ENCODE assay signal across 8 cellular contexts in the genomic region with DNA sequence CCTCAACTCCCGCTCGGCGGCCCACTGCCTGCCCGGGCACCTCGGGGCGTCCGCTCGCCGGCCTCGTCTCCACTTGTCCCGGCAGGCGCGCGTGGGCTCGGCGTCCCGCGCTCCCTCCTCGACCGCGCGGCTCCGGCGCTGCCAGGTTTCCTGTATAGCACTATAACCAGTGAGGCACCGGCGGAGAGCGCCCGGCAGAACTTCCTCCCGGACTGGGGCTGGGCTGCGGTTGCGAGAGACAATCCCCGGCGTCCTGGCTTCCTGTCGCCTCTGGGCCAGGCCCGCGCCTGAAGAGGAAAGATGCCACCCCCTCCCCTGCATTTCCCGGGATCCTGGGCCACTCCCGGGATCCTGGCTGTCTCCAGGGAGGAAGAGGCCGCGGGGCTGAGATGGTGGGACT.
DNase-seq lines count a peak whose midpoint lies in the region; ATAC-seq, FAIRE-seq and TF ChIP-seq lines count a peak whose summit lies in the region.

No MANE protein-coding gene starts in this region.

- FAIRE-seq in GM12878 (lab: Jason Lieb, UNC): no peak

- no peak for TF ChIP-seq CTCF in GM23338 (conservative IDR thresholded peaks at IDR 0.05; ENCODE audit: low read depth in 2 of 2)
- TF ChIP-seq CTCF in GM12878 (IDR thresholded peaks at IDR 0.05 in 2 of 3, conservative IDR thresholded peaks at IDR 0.05 in 1 of 3; ENCODE audit: control insufficient read depth in 2 of 3, extremely low read depth in 1 of 3, insufficient read depth in 1 of 3, low read depth in 3 of 3, low read length in 3 of 3): no peak

- H3K9ac ChIP-seq in GM12878 (ENCODE audit: control insufficient read depth, insufficient read depth, low read length): no peak overlapping the region

- no peak overlapping the region for H3K27ac Mint-ChIP-seq in GM23338

- H3K79me2 ChIP-seq in GM23338 (replicated peaks; ENCODE audit: insufficient read depth) (no peaks in the 10 kb centered on the region), GM12878 (ENCODE audit: control insufficient read depth, insufficient read depth, low read length) (no peaks in the 10 kb centered on the region)

- H4K20me1 ChIP-seq in GM23338 (replicated peaks; ENCODE audit: insufficient read depth) (peaks cover 4% of the 10 kb centered on the region; the same call in 1 of the 2 replicates), GM12878 (ENCODE audit: control insufficient read depth, insufficient read depth) (no peaks in the 10 kb centered on the region)

- RAD21 ChIA-PET in GM12878 (lab: Charles Lee; ENCODE audit: unreplicated experiment): no interaction called here

- no peak for TF ChIP-seq EP300 in GM12878 (IDR thresholded peaks at IDR 0.05; ENCODE audit: borderline replicate concordance in 1 of 2, control insufficient read depth in 1 of 2, low read depth in 2 of 2, low read length in 2 of 2)

- peaks cover 29% of the 10 kb centered on the region for H3K4me1 Mint-ChIP-seq in GM23338

- in situ Hi-C loops in GM12878 (cut with MboI): no loop called here

- ATAC-seq in GM23338 (peak; percentile 3), GM12878 (peak; percentile 23), HG02885 (IDR thresholded peaks at IDR 0.05; ENCODE audit: poor library complexity, unreplicated experiment) (no peak), GM18517 (IDR thresholded peaks at IDR 0.05; ENCODE audit: unreplicated experiment) (no peak), HG03196 (IDR thresholded peaks at IDR 0.05; ENCODE audit: unreplicated experiment) (no peak)
- no peak for ATAC-seq in stimulated activated naive CD8-positive, alpha-beta T cell treated with anti-CD3 and anti-CD28 coated beads, Interleukin-15, Interleukin-2, amounts not matched to agents 100 U/mL and 50 U/mL, for 24 hours

- TF ChIP-seq POLR2A in GM12878 (IDR thresholded peaks at IDR 0.05; ENCODE audit: low read depth, low read length): no peak

- no peaks in the 10 kb centered on the region for H3K36me3 Mint-ChIP-seq in GM23338 (ENCODE audit: low read depth)

- no TSS peak for BruUV-seq in GM12878 (replicated peaks; lab: Mats Ljungman, UMichigan)

- H3K9me2 ChIP-seq in GM23338 (ENCODE audit: insufficient read depth): no peaks in the 10 kb centered on the region

- H3K27me3 ChIP-seq in GM23338 (ENCODE audit: insufficient read depth) (peaks cover 60% of the 10 kb centered on the region), GM12878 (replicated peaks in 1 of 2; ENCODE audit: control insufficient read depth in 2 of 2, insufficient read depth in 2 of 2, low read length in 1 of 2) (peaks cover 7 to 12% of the 10 kb centered on the region in 2 experiments; a peak in 3 of 4 replicates)

- H3K4me1 ChIP-seq in GM23338 (ENCODE audit: insufficient read depth) (peaks cover 19% of the 10 kb centered on the region), GM12878 (ENCODE audit: control insufficient read depth, insufficient read depth, low read length) (peaks cover 23% of the 10 kb centered on the region)

- peak overlapping the region; percentile 99 for H3K4me2 ChIP-seq in GM23338
- H3K4me2 ChIP-seq in GM12878 (ENCODE audit: control insufficient read depth, insufficient read depth): peak overlapping the region; percentile 42

- peaks cover 11% of the 10 kb centered on the region; the same call in 1 of the 2 replicates for H3F3A ChIP-seq in GM23338 (replicated peaks; ENCODE audit: low read depth)

- TF ChIP-seq RAD21 in GM12878 (IDR thresholded peaks at IDR 0.05; ENCODE audit: insufficient read depth, low read depth, low read length): no peak

- no peak overlapping the region for H3K27ac ChIP-seq in GM23338 (ENCODE audit: low read depth)
- H3K27ac ChIP-seq in GM12878 (ENCODE audit: control insufficient read depth, insufficient read depth): no peak overlapping the region

- no peaks in the 10 kb centered on the region; the same call in 2 of the 3 replicates for H3K9me3 ChIP-seq in GM12878 (replicated peaks; ENCODE audit: control insufficient read depth, insufficient read depth, low read length)

- H3K27me3 Mint-ChIP-seq in GM23338 (ENCODE audit: insufficient read depth, low read depth, poor library complexity): peaks cover 56% of the 10 kb centered on the region

- no peaks in the 10 kb centered on the region for H3K36me3 ChIP-seq in GM23338 (ENCODE audit: insufficient read depth)
- no peaks in the 10 kb centered on the region; a peak in 1 of 4 replicates for H3K36me3 ChIP-seq in GM12878 (ENCODE audit: control insufficient read depth in 2 of 2, insufficient read depth in 2 of 2, low read length in 1 of 2)

- H3K4me3 ChIP-seq in GM23338 (peak overlapping the region; percentile 80), GM12878 (no peak overlapping the region)

- H3K9me3 Mint-ChIP-seq in GM23338: no peaks in the 10 kb centered on the region; the same call in 2 of the 3 replicates

- SMC1A ChIA-PET in GM12878 (lab: Charles Lee; ENCODE audit: uncharacterized antibody, unreplicated experiment): no interaction called here

- CTCF ChIA-PET in GM12878 (lab: Yijun Ruan, JAX): no interaction called here

- DNase-seq in GM23338 (ENCODE audit: low spot score) (peak; percentile 64), SIG-M5 treated with dmso at 0.1 percent for 504 hours (lab: John Stamatoyannopoulos, UW; ENCODE audit: unreplicated experiment) (peak; percentile 60), GM12878 (ENCODE audit: low read depth, low spot score) (no peak), islet precursor cell (peak; percentile 91)
- peak; percentile 55 for DNase-seq in stimulated activated naive CD8-positive, alpha-beta T cell treated with anti-CD3 and anti-CD28 coated beads, Interleukin-15, Interleukin-2, amounts not matched to agents 100 U/mL and 50 U/mL, for 24 hours

- intact Hi-C loops in GM12878 (cut with micrococcal nuclease; ENCODE audit: unreplicated experiment): no loop called here

- H2AFZ ChIP-seq in GM23338 (no peak overlapping the region; the same call in 1 of the 2 replicates), GM12878 (ENCODE audit: control insufficient read depth, low read depth, low read length) (no peak overlapping the region)

- WGBS in GM12878 (ENCODE audit: insufficient coverage, insufficient replicate concordance, low lambda C conversion rate, missing lambda C conversion rate): 4% methylated on average over 21 of the region's 40 CpGs

- peak overlapping the region; percentile 78 for H3K4me3 Mint-ChIP-seq in GM23338

- POLR2A ChIA-PET in GM12878 (lab: Charles Lee): no interaction called here

TF ChIP-seq in GM23338, 12 proteins besides CTCF, POLR2A, EP300 and RAD21:
- TF ChIP-seq, protein P1, sequence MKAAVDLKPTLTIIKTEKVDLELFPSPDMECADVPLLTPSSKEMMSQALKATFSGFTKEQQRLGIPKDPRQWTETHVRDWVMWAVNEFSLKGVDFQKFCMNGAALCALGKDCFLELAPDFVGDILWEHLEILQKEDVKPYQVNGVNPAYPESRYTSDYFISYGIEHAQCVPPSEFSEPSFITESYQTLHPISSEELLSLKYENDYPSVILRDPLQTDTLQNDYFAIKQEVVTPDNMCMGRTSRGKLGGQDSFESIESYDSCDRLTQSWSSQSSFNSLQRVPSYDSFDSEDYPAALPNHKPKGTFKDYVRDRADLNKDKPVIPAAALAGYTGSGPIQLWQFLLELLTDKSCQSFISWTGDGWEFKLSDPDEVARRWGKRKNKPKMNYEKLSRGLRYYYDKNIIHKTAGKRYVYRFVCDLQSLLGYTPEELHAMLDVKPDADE (IDR thresholded peaks at IDR 0.05): no peak
- no peak for TF ChIP-seq STAT1 (IDR thresholded peaks at IDR 0.05; ENCODE audit: unreplicated experiment)
- TF ChIP-seq EZH2 (IDR thresholded peaks at IDR 0.05; ENCODE audit: low read depth, unreplicated experiment): peak; percentile 11

TF ChIP-seq in GM12878, 131 proteins besides CTCF, POLR2A, EP300 and RAD21 (continues in another document):
- TF ChIP-seq NR2C1 (IDR thresholded peaks at IDR 0.05) (no peak), SIN3A (IDR thresholded peaks at IDR 0.05; ENCODE audit: low read depth, low read length) (no peak)
- TF ChIP-seq, protein P2, sequence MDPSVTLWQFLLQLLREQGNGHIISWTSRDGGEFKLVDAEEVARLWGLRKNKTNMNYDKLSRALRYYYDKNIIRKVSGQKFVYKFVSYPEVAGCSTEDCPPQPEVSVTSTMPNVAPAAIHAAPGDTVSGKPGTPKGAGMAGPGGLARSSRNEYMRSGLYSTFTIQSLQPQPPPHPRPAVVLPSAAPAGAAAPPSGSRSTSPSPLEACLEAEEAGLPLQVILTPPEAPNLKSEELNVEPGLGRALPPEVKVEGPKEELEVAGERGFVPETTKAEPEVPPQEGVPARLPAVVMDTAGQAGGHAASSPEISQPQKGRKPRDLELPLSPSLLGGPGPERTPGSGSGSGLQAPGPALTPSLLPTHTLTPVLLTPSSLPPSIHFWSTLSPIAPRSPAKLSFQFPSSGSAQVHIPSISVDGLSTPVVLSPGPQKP (IDR thresholded peaks at IDR 0.05; ENCODE audit: low read depth, low read length): no peak
- TF ChIP-seq, protein P3, sequence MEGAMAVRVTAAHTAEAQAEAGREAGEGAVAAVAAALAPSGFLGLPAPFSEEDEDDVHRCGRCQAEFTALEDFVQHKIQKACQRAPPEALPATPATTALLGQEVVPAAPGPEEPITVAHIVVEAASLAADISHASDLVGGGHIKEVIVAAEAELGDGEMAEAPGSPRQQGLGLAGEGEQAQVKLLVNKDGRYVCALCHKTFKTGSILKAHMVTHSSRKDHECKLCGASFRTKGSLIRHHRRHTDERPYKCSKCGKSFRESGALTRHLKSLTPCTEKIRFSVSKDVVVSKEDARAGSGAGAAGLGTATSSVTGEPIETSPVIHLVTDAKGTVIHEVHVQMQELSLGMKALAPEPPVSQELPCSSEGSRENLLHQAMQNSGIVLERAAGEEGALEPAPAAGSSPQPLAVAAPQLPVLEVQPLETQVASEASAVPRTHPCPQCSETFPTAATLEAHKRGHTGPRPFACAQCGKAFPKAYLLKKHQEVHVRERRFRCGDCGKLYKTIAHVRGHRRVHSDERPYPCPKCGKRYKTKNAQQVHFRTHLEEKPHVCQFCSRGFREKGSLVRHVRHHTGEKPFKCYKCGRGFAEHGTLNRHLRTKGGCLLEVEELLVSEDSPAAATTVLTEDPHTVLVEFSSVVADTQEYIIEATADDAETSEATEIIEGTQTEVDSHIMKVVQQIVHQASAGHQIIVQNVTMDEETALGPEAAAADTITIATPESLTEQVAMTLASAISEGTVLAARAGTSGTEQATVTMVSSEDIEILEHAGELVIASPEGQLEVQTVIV (IDR thresholded peaks at IDR 0.05; ENCODE audit: borderline replicate concordance, partially characterized antibody): no peak

Comparison
In these comparisons a context has a peak if more than half of its experiments do, and no peak if none do; other contexts are left out.
1. ATAC-seq: peak in GM23338 (single experiment) and GM12878 (single experiment); none in stimulated activated naive CD8-positive, alpha-beta T cell treated with anti-CD3 and anti-CD28 coated beads, Interleukin-15, Interleukin-2, amounts not matched to agents 100 U/mL and 50 U/mL, for 24 hours (single experiment), HG02885 (single experiment), GM18517 (single experiment) and HG03196 (single experiment).